Comparison of ENCODE assay signal across 8 cellular contexts in genomic region chr3:196741401-196741761, GRCh38. TPM values are rescaled to one million over a fixed set of nuclear protein-coding genes. Genes with fewer than 3 reads are reported as not detected.
DNase-seq lines count a peak whose midpoint lies in the region; ATAC-seq and TF ChIP-seq lines count a peak whose summit lies in the region.

No MANE protein-coding gene starts in this region.

- 24 to 38% (median 33%) methylated on average over 5 of the region's 5 CpGs for WGBS in heart left ventricle, 4 donors
- 32% methylated on average over 3 of the region's 5 CpGs for WGBS in mesenchymal stem cell
- 19% methylated on average over 5 of the region's 5 CpGs for WGBS in urinary bladder

- no peak overlapping the region for H4K8ac ChIP-seq in mesenchymal stem cell (ENCODE audit: low read length)

- TF ChIP-seq POLR2A in heart left ventricle (IDR thresholded peaks at IDR 0.05), result no peak

- H3K4me1 ChIP-seq in heart left ventricle (peaks cover 0 to 45% (median 18%) of the 10 kb centered on the region in 12 donors), mesenchymal stem cell (ENCODE audit: control insufficient read depth, insufficient read depth, low read depth, low read length) (peaks cover 5% of the 10 kb centered on the region), urinary bladder (ENCODE audit: insufficient read depth) (no peaks in the 10 kb centered on the region)

- DNase-seq in heart left ventricle, result no peak
- DNase-seq in cardiac septum (ENCODE audit: low spot score), result no peak
- peak; percentile 21 for DNase-seq in astrocyte of the hippocampus (ENCODE audit: low read depth, low spot score)
- DNase-seq in mesenchymal stem cell, result peak; percentile 25
- no peak for DNase-seq in HCEC 1CT
- no peak for DNase-seq in activated CD4-positive, alpha-beta T cell treated with anti-CD3 and anti-CD28 coated beads for 1 hour
- DNase-seq in NCI-H1105 treated with DMSO at 0.1 percent for 48 hours (lab: John Stamatoyannopoulos, UW), result no peak

- H3K79me1 ChIP-seq in mesenchymal stem cell (replicated peaks; ENCODE audit: low read length, poor library complexity, severe bottlenecking), result peaks cover 2% of the 10 kb centered on the region

- H2AFZ ChIP-seq in mesenchymal stem cell (ENCODE audit: low read depth, low read length), result no peak overlapping the region

- H2BK15ac ChIP-seq in mesenchymal stem cell (ENCODE audit: low read depth, poor library complexity, severe bottlenecking), result no peak overlapping the region

- H3K4me3 ChIP-seq in heart left ventricle (peak overlapping the region in 11 of 12 donors; percentile 79 to 99 (median 90)), mesenchymal stem cell (ENCODE audit: insufficient read depth in 1 of 2, low read depth in 1 of 2, low read length in 2 of 2) (peak overlapping the region in 1 of 2 experiments; percentile 97), urinary bladder (ENCODE audit: low read depth, low read length) (peak overlapping the region; percentile 72)

- H2AK5ac ChIP-seq in mesenchymal stem cell (ENCODE audit: low read length, severe bottlenecking), result no peak overlapping the region

- H3K9ac ChIP-seq in mesenchymal stem cell (ENCODE audit: low read length), result peak overlapping the region; percentile 99

- H2BK12ac ChIP-seq in mesenchymal stem cell (ENCODE audit: low read length in 2 of 2), result no peak overlapping the region

- H3K4me2 ChIP-seq in mesenchymal stem cell (ENCODE audit: low read length, poor library complexity, severe bottlenecking), result peak overlapping the region; percentile 59

- no peak overlapping the region for H3K18ac ChIP-seq in mesenchymal stem cell (ENCODE audit: low read depth in 1 of 2, low read length in 2 of 2)

- H2BK120ac ChIP-seq in mesenchymal stem cell (ENCODE audit: low read depth, low read length), result no peak overlapping the region

- H3K4ac ChIP-seq in mesenchymal stem cell (ENCODE audit: low read depth in 1 of 2, low read length in 2 of 2), result no peak overlapping the region

- H3K27me3 ChIP-seq in heart left ventricle (no peaks in the 10 kb centered on the region), mesenchymal stem cell (ENCODE audit: control insufficient read depth in 1 of 2, insufficient read depth in 1 of 2, low read length in 2 of 2) (no peaks in the 10 kb centered on the region)

- intact Hi-C loops in heart left ventricle (cut with DNase I), result loop anchor here in 1 of 10 donors (5.0 kb wide), 1 partner anchor 126 kb away; the partner anchor contains the start of gene SENP5
- intact Hi-C loops in cardiac septum (cut with DNase I), result no loop called here

- no peak for TF ChIP-seq CTCF in heart left ventricle (IDR thresholded peaks at IDR 0.05)

- no peak for ATAC-seq in heart left ventricle

- no peak overlapping the region for H4K91ac ChIP-seq in mesenchymal stem cell (ENCODE audit: low read length)

- no peak overlapping the region for H2BK5ac ChIP-seq in mesenchymal stem cell (ENCODE audit: low read depth, low read length, poor library complexity, severe bottlenecking)

- no peaks in the 10 kb centered on the region for H3K9me3 ChIP-seq in heart left ventricle
- no peaks in the 10 kb centered on the region for H3K9me3 ChIP-seq in mesenchymal stem cell (ENCODE audit: control insufficient read depth, low read length)

- H3K27ac ChIP-seq in heart left ventricle (peak overlapping the region; percentile 90 to 99 (median 96)), mesenchymal stem cell (ENCODE audit: low read length, poor library complexity, severe bottlenecking) (peak overlapping the region; percentile 90), urinary bladder (ENCODE audit: low read depth) (peak overlapping the region; percentile 80)

- H3K36me3 ChIP-seq in heart left ventricle, result peaks cover 0 to 7% (median 0%) of the 10 kb centered on the region in 9 donors
- peaks cover 5 to 6% of the 10 kb centered on the region in 2 experiments for H3K36me3 ChIP-seq in mesenchymal stem cell (ENCODE audit: control insufficient read depth in 1 of 2, insufficient read depth in 2 of 2, low read depth in 1 of 2, low read length in 2 of 2)
- no peaks in the 10 kb centered on the region for H3K36me3 ChIP-seq in urinary bladder (ENCODE audit: insufficient read depth)

- no peak overlapping the region for H3K14ac ChIP-seq in mesenchymal stem cell (ENCODE audit: low read length in 2 of 2)

- H3K23ac ChIP-seq in mesenchymal stem cell (ENCODE audit: low read length in 2 of 2), result no peak overlapping the region

RNA-seq across cellular contexts. Expression of gene PAK2, which starts 1.7 kb away (rescaled TPM):
- total RNA-seq in heart left ventricle (10 to 100 TPM; 39.2 to 67.8 (median 52.9) TPM), cardiac septum (43.3 TPM), urinary bladder (43.1 TPM)
- polyA plus RNA-seq in heart left ventricle (10 to 100 TPM; 17.0 to 30.3 TPM), urinary bladder (27.1 TPM)
- polyA plus RNA-seq in mesenchymal stem cell (2013, experiment 1 of 2), result 35.0 TPM
- 35.8 TPM for polyA plus RNA-seq in mesenchymal stem cell (2013, experiment 2 of 2)

RNA-seq across cellular contexts. Expression of gene PIGX, which starts 29.2 kb away (rescaled TPM):
- total RNA-seq in heart left ventricle (10 to 100 TPM; 16.6 to 21.2 (median 18.8) TPM), cardiac septum (16.9 TPM), urinary bladder (30.6 TPM)
- polyA plus RNA-seq in heart left ventricle (10 to 100 TPM in 1 of 2 donors, 1 to 10 TPM in 1; 8.3 to 10.7 TPM), urinary bladder (18.4 TPM)
- 16.8 TPM for polyA plus RNA-seq in mesenchymal stem cell (2013, experiment 1 of 2)
- polyA plus RNA-seq in mesenchymal stem cell (2013, experiment 2 of 2), result 17.1 TPM

RNA-seq across cellular contexts. Expression of gene CEP19, which starts 29.3 kb away (rescaled TPM):
- total RNA-seq in heart left ventricle, result 1 to 10 TPM in 7 of 9 donors, under 1 TPM in 2; 0.81 to 2.8 (median 1.4) TPM
- 1 to 10 TPM in 1 of 2 donors, under 1 TPM in 1; 0.57 to 1.0 TPM for polyA plus RNA-seq in heart left ventricle
- total RNA-seq in cardiac septum, result 1.2 TPM
- 4.8 TPM for polyA plus RNA-seq in mesenchymal stem cell (2013, experiment 1 of 2)
- 4.4 TPM for polyA plus RNA-seq in mesenchymal stem cell (2013, experiment 2 of 2)
- 3.8 TPM for total RNA-seq in urinary bladder
- polyA plus RNA-seq in urinary bladder, result 1.2 TPM

Comparison
In these comparisons a context has a peak if more than half of its experiments do, and no peak if none do; other contexts are left out.
1. DNase-seq: peak in astrocyte of the hippocampus (single experiment) and mesenchymal stem cell (single experiment); none in heart left ventricle (0 of 5), cardiac septum (single experiment), HCEC 1CT (single experiment), activated CD4-positive, alpha-beta T cell treated with anti-CD3 and anti-CD28 coated beads for 1 hour (single experiment) and NCI-H1105 treated with DMSO at 0.1 percent for 48 hours (single experiment).
2. Peak in every context shown above with its lines, with median percentiles within 50 percentile points of each other: H3K27ac ChIP-seq.